In the genomic region with DNA sequence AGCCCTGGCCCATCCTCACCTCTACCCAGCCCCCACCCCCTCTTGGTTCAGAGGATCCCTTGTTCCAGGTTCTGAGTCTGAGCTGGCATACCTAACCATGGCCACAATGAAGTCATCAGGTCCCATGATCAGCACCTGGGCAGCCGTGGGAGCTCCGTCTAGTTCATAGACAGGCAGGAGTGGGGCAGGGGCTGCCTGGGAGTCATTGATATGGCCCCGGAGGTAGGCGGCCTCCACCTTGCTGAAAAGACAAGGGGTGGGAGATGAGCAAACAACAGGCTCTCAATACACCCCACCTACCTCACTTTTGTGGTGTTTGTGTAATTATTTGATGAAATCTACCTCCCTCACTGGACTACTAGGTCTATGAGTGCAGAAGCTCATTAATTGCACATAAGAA, we compare ENCODE assay signal across 7 cellular contexts.
"Had no signal": no experiment of that assay in that cellular context is flagged by ENCODE, and none has a peak within 500 bp of the region (broad histone marks: within the 10 kb centered on the region; RNA-seq: fewer than 3 reads in every experiment).

No MANE protein-coding gene starts in this region.

- H3K4me1 ChIP-seq: HAP-1 had no signal

- DNase-seq: GM23248, GOT3, H7, KBM-7 had no signal

- H3K27ac ChIP-seq: GM23248, HL-60, KMS-11 had no signal

- H3K4me3 ChIP-seq: GM23248, HAP-1 had no signal

- H3K9me3 ChIP-seq: HAP-1 had no signal
